ENCODE assay signal across 26 cellular contexts in the genomic region with DNA sequence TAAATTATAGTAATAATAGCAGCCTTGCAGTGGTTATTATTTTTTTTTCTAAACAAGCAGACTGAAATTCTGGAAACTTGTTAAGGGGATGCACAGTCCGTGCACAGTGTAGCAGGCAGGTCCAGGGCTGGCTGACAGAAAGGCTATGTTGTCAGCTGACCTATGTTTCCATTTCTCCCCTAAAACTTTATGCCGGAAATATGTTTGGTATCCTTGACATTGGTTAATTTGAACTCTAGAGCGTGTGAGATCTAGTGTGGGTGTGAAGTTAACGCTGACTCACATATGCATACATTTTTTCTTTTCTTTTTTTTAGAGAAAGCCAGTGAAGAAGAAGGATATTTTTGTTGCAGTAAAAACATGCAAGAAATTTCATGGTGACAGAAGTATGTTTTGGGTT.
"Had no signal": no experiment of that assay in that cellular context is flagged by ENCODE, and none has a peak within 500 bp of the region (broad histone marks: within the 10 kb centered on the region; RNA-seq: fewer than 3 reads in every experiment).

No MANE protein-coding gene starts in this region.

- H3K27ac ChIP-seq: gastroesophageal sphincter, left ventricle myocardium inferior, lower lobe of right lung, parathyroid adenoma, prostate gland, right lobe of liver, skin epidermis, stomach, thoracic aorta, transverse colon had no signal

- H3K27me3 ChIP-seq: gastroesophageal sphincter, right lobe of liver, stomach, transverse colon had no signal

- DNase-seq: central memory CD4-positive, alpha-beta T cell; effector memory CD4-positive, alpha-beta T cell; glutamatergic neuron; immature natural killer cell; kidney; left cardiac atrium; left ventricle myocardium inferior; lower lobe of right lung; mesenchymal stem cell; naive B cell; nephron progenitor cell; nucleus accumbens; retina; right lobe of liver; stimulated activated CD4-positive, alpha-beta T cell treated with anti-CD3 and anti-CD28 coated beads, Interleukin-2, amount 100 ng/mL, for 24 hours; stimulated activated CD4-positive, alpha-beta T cell treated with anti-CD3 and anti-CD28 coated beads, Interleukin-4, amount 100 ng/mL, for 4 hours; stimulated activated naive B cell treated with anti-CD40 and anti-IgM and Interleukin-4, amounts not matched to agents 10 μg/mL and 1 μg/mL and 100 μg/mL, for 72 hours; stomach; substantia nigra; transverse colon had no signal

- H3K36me3 ChIP-seq: prostate gland, right lobe of liver had no signal

- H3K4me3 Mint-ChIP-seq: immature natural killer cell; naive B cell; nephron progenitor cell; stimulated activated naive B cell treated with anti-CD40 and anti-IgM and Interleukin-4, amounts not matched to agents 10 μg/mL and 1 μg/mL and 100 μg/mL, for 72 hours had no signal

- ATAC-seq: esophagus mucosa; gastroesophageal sphincter; left cardiac atrium; lower lobe of right lung; right lobe of liver; stimulated activated naive B cell treated with anti-CD40 and anti-IgM and Interleukin-4, amounts not matched to agents 10 μg/mL and 1 μg/mL and 100 μg/mL, for 72 hours had no signal

- H3K27me3 Mint-ChIP-seq: naive B cell; stimulated activated naive B cell treated with anti-CD40 and anti-IgM and Interleukin-4, amounts not matched to agents 10 μg/mL and 1 μg/mL and 100 μg/mL, for 72 hours had no signal

- H3K4me3 ChIP-seq: gastroesophageal sphincter, left ventricle myocardium inferior, lower lobe of right lung, prostate gland, right lobe of liver, skin epidermis, stomach, thoracic aorta, transverse colon had no signal

- H3K27ac Mint-ChIP-seq: immature natural killer cell; naive B cell; nephron progenitor cell; stimulated activated naive B cell treated with anti-CD40 and anti-IgM and Interleukin-4, amounts not matched to agents 10 μg/mL and 1 μg/mL and 100 μg/mL, for 72 hours had no signal

- H3K4me1 Mint-ChIP-seq: immature natural killer cell; naive B cell; nephron progenitor cell; stimulated activated naive B cell treated with anti-CD40 and anti-IgM and Interleukin-4, amounts not matched to agents 10 μg/mL and 1 μg/mL and 100 μg/mL, for 72 hours had no signal
